9 cellular contexts compared by ENCODE assay signal in the genomic region with DNA sequence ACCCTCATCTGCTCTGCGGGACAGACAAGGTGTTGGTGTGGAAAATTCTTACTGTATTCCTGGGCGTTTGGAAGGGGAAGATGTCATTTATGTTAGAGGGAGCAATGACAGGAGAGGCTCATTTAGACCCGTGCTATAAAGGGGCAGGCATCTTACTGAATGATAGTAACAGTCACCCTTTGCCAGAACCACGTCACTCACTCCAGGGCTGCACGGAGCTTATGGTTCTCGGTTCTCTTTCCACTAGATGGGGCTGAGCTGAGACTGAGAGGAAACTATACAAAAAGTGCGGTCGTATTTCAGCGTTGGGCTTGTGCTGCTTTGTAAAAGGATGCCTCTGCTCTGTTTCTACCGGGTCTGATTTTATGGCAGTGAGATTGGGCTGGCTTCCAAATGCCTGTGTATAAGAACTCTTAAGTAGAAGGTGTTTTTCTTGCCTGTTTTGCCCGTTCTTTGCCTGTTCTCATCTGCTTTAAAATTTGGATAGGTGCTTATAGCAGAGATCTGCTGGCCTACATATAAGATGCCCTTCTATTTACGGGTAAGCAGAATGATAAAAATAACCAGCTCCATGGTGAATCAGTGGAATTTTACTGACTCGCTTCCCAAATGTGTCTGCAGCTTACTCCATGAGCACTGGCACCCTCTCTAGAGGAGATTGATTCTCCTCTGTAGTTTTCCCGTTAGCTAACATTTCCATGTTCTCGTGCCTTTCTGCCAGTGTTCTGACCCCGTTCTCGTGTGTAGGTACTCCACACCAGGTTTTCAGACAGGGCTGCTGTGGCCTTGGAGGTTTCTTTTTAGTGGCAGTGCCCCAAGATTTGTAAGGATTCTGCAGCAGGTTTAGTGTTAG. TPM values are rescaled to one million over a fixed set of nuclear protein-coding genes. Genes with fewer than 3 reads are reported as not detected.
DNase-seq lines count a peak whose midpoint lies in the region; ATAC-seq and TF ChIP-seq lines count a peak whose summit lies in the region.
"Had no signal": no experiment of that assay in that cellular context is flagged by ENCODE, and none has a peak within 500 bp of the region (broad histone marks: within the 10 kb centered on the region; RNA-seq: fewer than 3 reads in every experiment).

No MANE protein-coding gene starts in this region.

- ATAC-seq in body of pancreas (peak; percentile 74), GM21786 (IDR thresholded peaks at IDR 0.05; ENCODE audit: unreplicated experiment) (no peak)

- no peaks in the 10 kb centered on the region for H3K27me3 ChIP-seq in body of pancreas
- H3K27me3 ChIP-seq: BLaER1 treated with 17β-estradiol and CSF1 and Interleukin-3, amounts not matched to agents 10 nM and 100 nM had no signal

- H3K27ac ChIP-seq in body of pancreas, result peak overlapping the region in 1 of 4 donors; percentile 14
- H3K27ac ChIP-seq: BLaER1 treated with 17β-estradiol and CSF1 and Interleukin-3, amounts not matched to agents 10 nM and 100 nM had no signal

- no peak for TF ChIP-seq POLR2A in body of pancreas (IDR thresholded peaks at IDR 0.05)

- WGBS in body of pancreas, 2 donors, result 21 to 26% methylated on average over 17 of the region's 17 CpGs

- H3K9me3 ChIP-seq in body of pancreas, result no peaks in the 10 kb centered on the region

- peak in 5 of 7 experiments; percentile 21 to 35 (median 23) for TF ChIP-seq CTCF in body of pancreas (IDR thresholded peaks at IDR 0.05)

- peaks cover 0 to 3% of the 10 kb centered on the region in 2 donors for H3K36me3 ChIP-seq in body of pancreas (replicated peaks in 1 of 2; ENCODE audit: insufficient read depth in 1 of 2, low read depth in 2 of 2)

- peaks cover 31% of the 10 kb centered on the region for H3K4me1 ChIP-seq in body of pancreas

- DNase-seq in NCI-H1417 (lab: John Stamatoyannopoulos, UW), result peak; percentile 37 to 58 (median 53)
- DNase-seq in NCI-H1417 treated with DMSO at 0.1 percent for 48 hours (lab: John Stamatoyannopoulos, UW), result no peak
- peak; percentile 62 for DNase-seq in T1000 (lab: John Stamatoyannopoulos, UW)
- peak; percentile 43 to 65 (median 57) for DNase-seq in body of pancreas
- peak; percentile 38 for DNase-seq in iPS-NIHi11 (ENCODE audit: low spot score)
- DNase-seq in smooth muscle cell of the brain vasculature (ENCODE audit: low read depth, low spot score), result peak; percentile 82
- no peak for DNase-seq in SKM-1 treated with dmso at 0.1 percent for 144 hours (lab: John Stamatoyannopoulos, UW; ENCODE audit: unreplicated experiment)

- H3K4me3 ChIP-seq in body of pancreas, result no peak overlapping the region
- H3K4me3 ChIP-seq: BLaER1 treated with 17β-estradiol and CSF1 and Interleukin-3, amounts not matched to agents 10 nM and 100 nM had no signal

- intact Hi-C loops in body of pancreas (cut with DNase I), result no loop called here

RNA-seq across cellular contexts. Expression of gene MRPS6, which starts 55.9 kb away (rescaled TPM):
- total RNA-seq in body of pancreas, result 10 to 100 TPM in 1 of 2 donors, 1 to 10 TPM in 1; 2.3 to 15.8 TPM

RNA-seq across cellular contexts. Expression of gene SLC5A3, which starts 55.9 kb away (rescaled TPM):
- total RNA-seq in body of pancreas, result 1 to 10 TPM; 7.3 to 7.8 TPM

Comparison
In these comparisons a context has a peak if more than half of its experiments do, and no peak if none do; other contexts are left out.
1. DNase-seq: peak in NCI-H1417 (3 of 3), T1000 (single experiment), body of pancreas (4 of 4), iPS-NIHi11 (single experiment) and smooth muscle cell of the brain vasculature (single experiment); none in NCI-H1417 treated with DMSO at 0.1 percent for 48 hours (single experiment) and SKM-1 treated with dmso at 0.1 percent for 144 hours (single experiment).